15 cellular contexts compared by ENCODE assay signal in genomic region chr5:31504520-31504919, GRCh38. TPM values are rescaled to one million over a fixed set of nuclear protein-coding genes. Genes with fewer than 3 reads are reported as not detected.
DNase-seq lines count a peak whose midpoint lies in the region; ATAC-seq, FAIRE-seq and TF ChIP-seq lines count a peak whose summit lies in the region.
"Had no signal": no experiment of that assay in that cellular context is flagged by ENCODE, and none has a peak within 500 bp of the region (broad histone marks: within the 10 kb centered on the region; RNA-seq: fewer than 3 reads in every experiment).

No MANE protein-coding gene starts in this region.

- H3K4me1 ChIP-seq in CD4-positive, alpha-beta memory T cell (ENCODE audit: insufficient read depth, low read length), result no peaks in the 10 kb centered on the region
- H3K4me1 ChIP-seq: HAP-1 had no signal

- ATAC-seq in GM18505 (IDR thresholded peaks at IDR 0.05; ENCODE audit: unreplicated experiment), result no peak
- ATAC-seq: GM12878 had no signal

- intact Hi-C loops in CD4-positive, alpha-beta memory T cell (cut with micrococcal nuclease), result no loop called here

- TF ChIP-seq POLR2A in GM18505 (IDR thresholded peaks at IDR 0.05; ENCODE audit: borderline replicate concordance, extremely low read depth, insufficient read depth, insufficient read length), result no peak

- no peak overlapping the region for H3K4me3 ChIP-seq in CD4-positive, alpha-beta memory T cell (ENCODE audit: low read length in 2 of 2)
- H3K4me3 ChIP-seq: GM12878, GM23248, HAP-1 had no signal

- peak overlapping the region; percentile 25; the same call in 1 of the 2 replicates for H3K27ac ChIP-seq in VCaP
- no peak overlapping the region for H3K27ac ChIP-seq in CD4-positive, alpha-beta memory T cell (ENCODE audit: low read depth, low read length)
- H3K27ac ChIP-seq: C4-2B, GM23248 had no signal

- no peaks in the 10 kb centered on the region for H3K27me3 ChIP-seq in CD4-positive, alpha-beta memory T cell (ENCODE audit: insufficient read depth, low read length)

- H3K4me1 Mint-ChIP-seq in CD4-positive, alpha-beta memory T cell, result peaks cover 0 to 4% (median 0%) of the 10 kb centered on the region in 4 donors

- no peaks in the 10 kb centered on the region for H3K9me3 ChIP-seq in CD4-positive, alpha-beta memory T cell (ENCODE audit: control insufficient read depth in 1 of 2, low read length in 2 of 2)
- H3K9me3 ChIP-seq: HAP-1 had no signal

- POLR2A ChIA-PET in CD4-positive, alpha-beta memory T cell (lab: Charles Lee; ENCODE audit: partially characterized antibody), result no interaction called here

- DNase-seq in HTR-8/SVneo (ENCODE audit: insufficient read length, low spot score) (no peak), left kidney (ENCODE audit: low read depth, low spot score) (peak; percentile 34), putamen (ENCODE audit: low spot score) (peak; percentile 62)
- no peak for DNase-seq in activated CD8-positive, alpha-beta memory T cell treated with anti-CD3 and anti-CD28 coated beads, Interleukin-2, amount 50 U/mL, for 4 hours
- no peak for DNase-seq in CD4-positive, alpha-beta memory T cell
- DNase-seq: AML-193; CD4-positive, alpha-beta T cell; GM23248 had no signal

- peaks cover 51% of the 10 kb centered on the region for H3K36me3 ChIP-seq in CD4-positive, alpha-beta memory T cell (ENCODE audit: insufficient read depth, low read length)

- TF ChIP-seq CTCF in VCaP (conservative IDR thresholded peaks at IDR 0.05), result no peak

- H3K27me3 Mint-ChIP-seq in CD4-positive, alpha-beta memory T cell, result no peaks in the 10 kb centered on the region
- H3K27me3 Mint-ChIP-seq: CD4-positive, alpha-beta T cell had no signal

- no peak overlapping the region for H3K27ac Mint-ChIP-seq in CD4-positive, alpha-beta memory T cell
- H3K27ac Mint-ChIP-seq: CD4-positive, alpha-beta T cell had no signal

- CTCF ChIA-PET in CD4-positive, alpha-beta memory T cell (lab: Charles Lee; ENCODE audit: partially characterized antibody), result no interaction called here

- peaks cover 74 to 85% of the 10 kb centered on the region in 2 donors for H3K36me3 Mint-ChIP-seq in CD4-positive, alpha-beta memory T cell

- no peaks in the 10 kb centered on the region for H3K9me3 Mint-ChIP-seq in CD4-positive, alpha-beta memory T cell
- H3K9me3 Mint-ChIP-seq: CD4-positive, alpha-beta T cell had no signal

- FAIRE-seq in HTR-8/SVneo (lab: Jason Lieb, UNC), result peak; percentile 71
- FAIRE-seq: A204.1, GM12878, GM19239 had no signal

- no peak overlapping the region for H3K4me3 Mint-ChIP-seq in CD4-positive, alpha-beta memory T cell
- H3K4me3 Mint-ChIP-seq: CD4-positive, alpha-beta T cell had no signal

RNA-seq across cellular contexts. Expression of gene DROSHA, which starts 27.4 kb away (rescaled TPM):
- 10 to 100 TPM; 76.1 to 92.6 TPM for total RNA-seq in CD4-positive, alpha-beta memory T cell
- 10 to 100 TPM in 1 of 2 donors, 1 to 10 TPM in 1; 8.8 to 25.3 TPM for polyA plus RNA-seq in CD4-positive, alpha-beta memory T cell

RNA-seq across cellular contexts. Expression of gene C5orf22, which starts 27.6 kb away (rescaled TPM):
- total RNA-seq in CD4-positive, alpha-beta memory T cell, result 10 to 100 TPM; 26.9 to 30.9 TPM
- polyA plus RNA-seq in CD4-positive, alpha-beta memory T cell, result 10 to 100 TPM; 20.1 to 27.6 TPM

Comparison
In these comparisons a context has a peak if more than half of its experiments do, and no peak if none do; other contexts are left out.
1. DNase-seq: peak in left kidney (single experiment) and putamen (single experiment); none in HTR-8/SVneo (single experiment), activated CD8-positive, alpha-beta memory T cell treated with anti-CD3 and anti-CD28 coated beads, Interleukin-2, amount 50 U/mL, for 4 hours (single experiment) and CD4-positive, alpha-beta memory T cell (0 of 5).